In the genomic region with DNA sequence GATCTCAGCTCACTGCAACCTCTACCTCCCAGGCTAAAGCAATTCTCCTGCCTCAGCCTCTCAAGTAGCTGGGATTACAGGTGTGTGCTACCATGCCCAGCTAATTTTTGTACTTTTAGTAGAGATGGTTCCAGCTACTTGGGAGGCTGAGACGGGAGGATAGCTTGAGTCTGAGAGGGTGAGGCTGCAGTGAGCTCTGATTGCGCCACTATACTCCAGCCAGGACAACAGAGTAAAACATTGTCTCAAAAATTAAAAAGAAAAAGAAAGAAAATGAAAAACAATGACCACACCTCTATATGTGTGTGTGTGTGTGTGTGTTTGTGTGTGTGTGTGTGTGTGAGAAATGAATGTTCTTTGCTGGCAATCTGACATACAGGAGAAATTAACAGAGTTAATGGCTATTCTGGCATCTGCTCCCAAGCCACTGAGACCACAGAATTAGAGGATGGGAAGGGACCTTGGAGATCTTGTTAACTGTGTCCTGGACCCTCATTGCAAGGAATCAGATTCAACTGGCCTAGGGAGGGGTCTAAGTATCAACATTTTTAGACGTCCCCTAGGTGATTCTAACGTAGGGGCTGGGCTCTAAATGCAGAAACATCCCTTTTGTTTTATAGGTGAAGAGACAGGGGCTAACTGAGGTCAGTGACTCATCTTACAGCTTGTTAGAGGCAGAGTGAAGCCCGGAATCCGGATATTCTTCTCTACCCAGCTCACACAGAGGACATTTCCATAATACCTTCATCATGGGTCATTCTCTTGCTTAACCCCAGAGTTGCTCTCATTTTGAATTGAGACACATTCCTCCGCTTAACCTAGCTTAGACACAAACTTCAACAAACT, we compare ENCODE assay signal across 10 cellular contexts. TPM values are rescaled to one million over a fixed set of nuclear protein-coding genes. Genes with fewer than 3 reads are reported as not detected.
A peak's percentile ranks its signal among the peaks of the same experiment; 100 is the strongest.
DNase-seq lines count a peak whose midpoint lies in the region; ATAC-seq and TF ChIP-seq lines count a peak whose summit lies in the region.
"Had no signal": no experiment of that assay in that cellular context is flagged by ENCODE, and none has a peak within 500 bp of the region (broad histone marks: within the 10 kb centered on the region; RNA-seq: fewer than 3 reads in every experiment).

No MANE protein-coding gene starts in this region.

- POLR2A ChIA-PET in HCT116 (lab: Charles Lee) = no interaction called here

- peaks cover 17 to 27% of the 10 kb centered on the region in 2 experiments for H3K4me1 ChIP-seq in HCT116 (ENCODE audit: control insufficient read depth in 1 of 2, insufficient read depth in 2 of 2, low read length in 2 of 2)
- H3K4me1 ChIP-seq in RWPE2 (ENCODE audit: insufficient read depth, poor library complexity, severe bottlenecking) = peaks cover 78% of the 10 kb centered on the region
- peaks cover 10% of the 10 kb centered on the region for H3K4me1 ChIP-seq in upper lobe of right lung

- peak overlapping the region; percentile 91 for H2AFZ ChIP-seq in HCT116 (ENCODE audit: low read depth, low read length, poor library complexity, severe bottlenecking)

- no peaks in the 10 kb centered on the region for H3K9me2 ChIP-seq in HCT116 (ENCODE audit: insufficient read depth)

- DNase-seq in HCT116 (ENCODE audit: low read depth, low spot score) = peak; percentile 56
- DNase-seq in RWPE2 (ENCODE audit: low spot score) = peak; percentile 89
- DNase-seq in fibroblast of peridontal ligament (ENCODE audit: extremely low read depth) = peak; percentile 88
- DNase-seq in retinal pigment epithelial cell (ENCODE audit: low read depth) = peak; percentile 75
- no peak for DNase-seq in occipital lobe (lab: John Stamatoyannopoulos, UW)
- no peak for DNase-seq in upper lobe of right lung
- no peak for DNase-seq in NCI-H146 (lab: John Stamatoyannopoulos, UW)
- no peak for DNase-seq in NCI-H2196 (lab: John Stamatoyannopoulos, UW; ENCODE audit: unreplicated experiment)
- DNase-seq: glutamatergic neuron, T-cell had no signal

- H3K9ac ChIP-seq in HCT116 (ENCODE audit: low read length) = no peak overlapping the region

- H3K9me3 ChIP-seq in HCT116 (ENCODE audit: control insufficient read depth in 1 of 2, insufficient read depth in 1 of 2, low read depth in 1 of 2, low read length in 2 of 2) (no peaks in the 10 kb centered on the region), RWPE2 (ENCODE audit: severe bottlenecking) (no peaks in the 10 kb centered on the region), upper lobe of right lung (no peaks in the 10 kb centered on the region)

- H3K4me3 ChIP-seq in HCT116 (replicated peaks in 1 of 2; ENCODE audit: low read depth in 1 of 2, low read length in 2 of 2) (no peak overlapping the region; a peak in 1 of 4 replicates), RWPE2 (ENCODE audit: severe bottlenecking) (no peak overlapping the region), retinal pigment epithelial cell (ENCODE audit: low read length) (no peak overlapping the region), upper lobe of right lung (no peak overlapping the region)

- TF ChIP-seq RAD21 in HCT116 (IDR thresholded peaks at IDR 0.05; ENCODE audit: low read depth) = no peak

- H3K36me3 ChIP-seq in HCT116 (ENCODE audit: control insufficient read depth in 1 of 2, insufficient read depth in 2 of 2, low read length in 2 of 2) (no peaks in the 10 kb centered on the region), RWPE2 (ENCODE audit: low read depth) (no peaks in the 10 kb centered on the region), upper lobe of right lung (no peaks in the 10 kb centered on the region)

- TF ChIP-seq CTCF in HCT116 (IDR thresholded peaks at IDR 0.05 in 2 of 3, conservative IDR thresholded peaks at IDR 0.05 in 1 of 3; ENCODE audit: borderline replicate concordance in 1 of 3, insufficient read depth in 1 of 3, low read depth in 2 of 3, low read length in 2 of 3) (no peak), RWPE2 (IDR thresholded peaks at IDR 0.05; ENCODE audit: poor library complexity, severe bottlenecking) (no peak), retinal pigment epithelial cell (conservative IDR thresholded peaks at IDR 0.05; ENCODE audit: low read depth, low read length) (no peak), upper lobe of right lung (IDR thresholded peaks at IDR 0.05) (no peak)

- H3K79me2 ChIP-seq in HCT116 (ENCODE audit: insufficient read depth, low read length) = no peaks in the 10 kb centered on the region

- intact Hi-C loops in HCT116 (cut with micrococcal nuclease) = no loop called here
- intact Hi-C loops in upper lobe of right lung (cut with DNase I) = no loop called here

- no peak overlapping the region for H3K27ac ChIP-seq in HCT116 (ENCODE audit: low read depth, low read length)
- H3K27ac ChIP-seq in RWPE2 (ENCODE audit: poor library complexity, severe bottlenecking) = peak overlapping the region; percentile 98
- no peak overlapping the region for H3K27ac ChIP-seq in upper lobe of right lung

- no peaks in the 10 kb centered on the region for H4K20me1 ChIP-seq in HCT116 (ENCODE audit: insufficient read depth)

- CTCF ChIA-PET in HCT116 (lab: Charles Lee) = no interaction called here

- H3K4me2 ChIP-seq in HCT116 (ENCODE audit: low read length) = peak overlapping the region; percentile 61

- H3K27me3 ChIP-seq in HCT116 (ENCODE audit: insufficient read depth, low read length) = no peaks in the 10 kb centered on the region
- no peaks in the 10 kb centered on the region for H3K27me3 ChIP-seq in RWPE2 (ENCODE audit: insufficient read depth, poor library complexity, severe bottlenecking)
- no peaks in the 10 kb centered on the region for H3K27me3 ChIP-seq in upper lobe of right lung

- BruUV-seq in HCT116 (replicated peaks; lab: Mats Ljungman, UMichigan) = no TSS peak

- ATAC-seq in HCT116 (peak; percentile 72), RWPE2 (ENCODE audit: low read depth) (peak; percentile 83), upper lobe of right lung (no peak)
- ATAC-seq: T-cell had no signal

- RAD21 ChIA-PET in HCT116 (lab: Charles Lee; ENCODE audit: low non-redundant PET in 1 of 2, low total read pairs in 2 of 2, uncharacterized antibody in 2 of 2, unreplicated experiment in 2 of 2) = no interaction called here

- TF ChIP-seq POLR2A in HCT116 (IDR thresholded peaks at IDR 0.05; ENCODE audit: borderline replicate concordance, extremely low read depth, insufficient read depth, insufficient read length) = no peak

TF ChIP-seq in HCT116, 20 proteins besides CTCF, POLR2A, EP300 and RAD21:
- TF ChIP-seq SP1 (IDR thresholded peaks at IDR 0.05; ENCODE audit: low read depth) = 0 out of 2 replicates have a peak, but pooled peaks have one; percentile 25
- TF ChIP-seq CEBPB (IDR thresholded peaks at IDR 0.05; ENCODE audit: low read depth) = peak; percentile 32; the same call in 1 of the 2 replicates
- TF ChIP-seq SRF (IDR thresholded peaks at IDR 0.05; ENCODE audit: low read depth) = no peak
- peak; percentile 70 for TF ChIP-seq FOSL1 (IDR thresholded peaks at IDR 0.05; ENCODE audit: low read depth)
- TF ChIP-seq, protein P1, sequence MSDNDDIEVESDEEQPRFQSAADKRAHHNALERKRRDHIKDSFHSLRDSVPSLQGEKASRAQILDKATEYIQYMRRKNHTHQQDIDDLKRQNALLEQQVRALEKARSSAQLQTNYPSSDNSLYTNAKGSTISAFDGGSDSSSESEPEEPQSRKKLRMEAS (IDR thresholded peaks at IDR 0.05) = peak; percentile 24; the same call in 1 of the 2 replicates
- peak; percentile 44; the same call in 1 of the 2 replicates for TF ChIP-seq CBX3 (IDR thresholded peaks at IDR 0.05; ENCODE audit: low read depth)
- TF ChIP-seq JUND (IDR thresholded peaks at IDR 0.05) = peak; percentile 54; the same call in 1 of the 2 replicates
- TF ChIP-seq EGR1 (IDR thresholded peaks at IDR 0.05; ENCODE audit: low read depth) = no peak

RNA-seq across cellular contexts. Expression of a gene that starts 16.4 kb away (rescaled TPM):
- not detected for total RNA-seq in HCT116 (2021; ENCODE audit: unreplicated experiment)
- polyA plus RNA-seq in HCT116 (2012) = 0.06 and 0.13 TPM in 2 replicates
- 0.62 TPM for total RNA-seq in occipital lobe
- total RNA-seq in upper lobe of right lung = not detected

Comparison
In these comparisons a context has a peak if more than half of its experiments do, and no peak if none do; other contexts are left out.
1. DNase-seq: peak in HCT116 (single experiment), RWPE2 (single experiment), fibroblast of peridontal ligament (single experiment) and retinal pigment epithelial cell (single experiment); none in occipital lobe (single experiment), upper lobe of right lung (single experiment), NCI-H146 (single experiment) and NCI-H2196 (single experiment).